In genomic region chr22:17951315-17951714, GRCh38 we compare ENCODE assay signal across 15 cellular contexts.
DNase-seq lines count a peak whose midpoint lies in the region; ATAC-seq and TF ChIP-seq lines count a peak whose summit lies in the region.
"Had no signal": no experiment of that assay in that cellular context is flagged by ENCODE, and none has a peak within 500 bp of the region (broad histone marks: within the 10 kb centered on the region; RNA-seq: fewer than 3 reads in every experiment).

No MANE protein-coding gene starts in this region.

- no peaks in the 10 kb centered on the region for H3K9me3 Mint-ChIP-seq in nephron

- peak overlapping the region; percentile 84 to 95 (median 88) for H3K27ac Mint-ChIP-seq in nephron

- H3K27ac ChIP-seq in SJCRH30: peak overlapping the region; percentile 49
- peak overlapping the region; percentile 57 to 88 (median 78) for H3K27ac ChIP-seq in heart right ventricle
- H3K27ac ChIP-seq in temporal lobe (ENCODE audit: low read depth, low read length): peak overlapping the region; percentile 12
- H3K27ac ChIP-seq: lower lobe of right lung, neutrophil had no signal

- H3K9me3 ChIP-seq in SJCRH30 (replicated peaks) (no peaks in the 10 kb centered on the region), heart right ventricle (no peaks in the 10 kb centered on the region)
- H3K9me3 ChIP-seq: lower lobe of right lung, neutrophil had no signal

- peaks cover 81% of the 10 kb centered on the region for H3K4me1 Mint-ChIP-seq in nephron

- H3K4me3 Mint-ChIP-seq in nephron: peak overlapping the region in 1 of 3 experiments; percentile 8

- peaks cover 30% of the 10 kb centered on the region for H3K4me1 ChIP-seq in SJCRH30
- peaks cover 15 to 80% (median 61%) of the 10 kb centered on the region in 9 donors for H3K4me1 ChIP-seq in heart right ventricle

- intact Hi-C loops in heart right ventricle (cut with DNase I): loop anchor here in 1 of 10 donors (5.0 kb wide), 1 partner anchor 39 kb away; no protein-coding TSS in a partner anchor

- no peak for DNase-seq in SJCRH30
- DNase-seq in heart right ventricle: no peak
- DNase-seq in KBM-7: no peak
- DNase-seq in NCI-H510A treated with DMSO at 0.1 percent for 48 hours (lab: John Stamatoyannopoulos, UW): no peak
- DNase-seq: activated CD4-positive, alpha-beta T cell treated with anti-CD3 and anti-CD28 coated beads for 1 hour; activated naive CD4-positive, alpha-beta T cell; AML-193; DMS 273 treated with DMSO at 0.1 percent for 48 hours; lower lobe of right lung; RPMI8226; stimulated activated naive CD8-positive, alpha-beta T cell treated with anti-CD3 and anti-CD28 coated beads, Interleukin-15, Interleukin-2, amounts not matched to agents 100 U/mL and 50 U/mL, for 24 hours had no signal

- H3K36me3 ChIP-seq in SJCRH30 (no peaks in the 10 kb centered on the region), heart right ventricle (no peaks in the 10 kb centered on the region)
- H3K36me3 ChIP-seq: lower lobe of right lung, neutrophil had no signal

- no peaks in the 10 kb centered on the region for H3K36me3 Mint-ChIP-seq in nephron (ENCODE audit: low read depth)

- no peak overlapping the region for H3K4me3 ChIP-seq in SJCRH30
- no peak overlapping the region for H3K4me3 ChIP-seq in heart right ventricle
- H3K4me3 ChIP-seq: lower lobe of right lung had no signal

- WGBS in heart right ventricle, 2 donors: 41 to 56% methylated on average over 5 of the region's 5 CpGs

- TF ChIP-seq CTCF in heart right ventricle (IDR thresholded peaks at IDR 0.05) (no peak), nephron (IDR thresholded peaks at IDR 0.05; ENCODE audit: unreplicated experiment in 3 of 3) (no peak)

- no peaks in the 10 kb centered on the region for H3K27me3 Mint-ChIP-seq in nephron (ENCODE audit: low read depth)

- in situ Hi-C loops in KBM-7 (cut with MboI; ENCODE audit: low pct_unique_long_range_greater_than_20kb, low sequenced_read_pairs): no loop called here

- no peaks in the 10 kb centered on the region for H3K27me3 ChIP-seq in SJCRH30
- no peaks in the 10 kb centered on the region for H3K27me3 ChIP-seq in heart right ventricle
- H3K27me3 ChIP-seq: neutrophil had no signal

- peak in 6 of 8 donors; percentile 22 to 71 (median 60) for ATAC-seq in heart right ventricle
- no peak for ATAC-seq in HG03442 (IDR thresholded peaks at IDR 0.05; ENCODE audit: unreplicated experiment)
- ATAC-seq: stimulated activated naive CD8-positive, alpha-beta T cell treated with anti-CD3 and anti-CD28 coated beads, Interleukin-15, Interleukin-2, amounts not matched to agents 100 U/mL and 50 U/mL, for 24 hours had no signal

Comparison
In these comparisons a context has a peak if more than half of its experiments do, and no peak if none do; other contexts are left out.
1. H3K27ac ChIP-seq: peak in every context shown above with its lines; median percentile 78 in heart right ventricle; 49 in SJCRH30; 12 in temporal lobe.